ENCODE assay signal across 19 cellular contexts in the genomic region with DNA sequence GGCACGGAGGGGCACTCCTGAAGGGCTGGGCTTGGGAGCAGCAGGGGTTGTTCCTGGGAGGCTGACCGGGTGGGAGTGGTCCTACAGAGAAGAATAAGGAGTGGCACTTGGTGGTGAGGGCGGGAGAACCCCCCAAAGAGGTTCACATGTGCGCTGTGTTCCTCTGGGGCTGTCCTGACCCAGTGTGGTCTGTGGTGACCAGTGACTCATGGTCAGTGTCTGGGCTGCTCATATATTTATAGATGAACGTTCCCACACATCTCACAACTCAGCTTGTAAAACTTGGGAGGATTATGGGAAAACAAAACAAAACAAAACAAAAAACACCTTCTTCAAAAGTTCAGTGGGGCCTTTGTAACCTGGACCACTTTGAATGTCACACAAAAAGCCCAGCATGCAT. TPM values are rescaled to one million over a fixed set of nuclear protein-coding genes. Genes with fewer than 3 reads are reported as not detected.
DNase-seq lines count a peak whose midpoint lies in the region; FAIRE-seq and TF ChIP-seq lines count a peak whose summit lies in the region.
"Had no signal": no experiment of that assay in that cellular context is flagged by ENCODE, and none has a peak within 500 bp of the region (broad histone marks: within the 10 kb centered on the region; RNA-seq: fewer than 3 reads in every experiment).

No MANE protein-coding gene starts in this region.

- H3K27ac ChIP-seq in esophagus squamous epithelium: peak overlapping the region in 3 of 4 donors; percentile 63 to 81 (median 69)
- H3K27ac ChIP-seq in coronary artery: no peak overlapping the region
- H3K27ac ChIP-seq: adrenal gland, dorsolateral prefrontal cortex, uterus had no signal

- H3K4me3 ChIP-seq in esophagus squamous epithelium (no peak overlapping the region), coronary artery (no peak overlapping the region)
- H3K4me3 ChIP-seq: adrenal gland, dorsolateral prefrontal cortex, uterus had no signal

- H3K36me3 ChIP-seq in esophagus squamous epithelium: no peaks in the 10 kb centered on the region
- H3K36me3 ChIP-seq: adrenal gland, uterus had no signal

- peak; percentile 81 for FAIRE-seq in RCC 7860 (lab: Jason Lieb, UNC)
- FAIRE-seq: A204.1 had no signal

- no peaks in the 10 kb centered on the region for H3K27me3 ChIP-seq in esophagus squamous epithelium
- H3K27me3 ChIP-seq: adrenal gland, dorsolateral prefrontal cortex, uterus had no signal

- H3K27ac Mint-ChIP-seq in immature natural killer cell: no peak overlapping the region
- H3K27ac Mint-ChIP-seq: stimulated activated memory B cell treated with anti-CD40 and anti-IgM and Interleukin-4, amounts not matched to agents 10 μg/mL and 1 μg/mL and 100 μg/mL, for 72 hours had no signal

- H3K9me3 ChIP-seq in esophagus squamous epithelium: no peaks in the 10 kb centered on the region
- H3K9me3 ChIP-seq: adrenal gland, uterus had no signal

- H3K27me3 Mint-ChIP-seq in immature natural killer cell (ENCODE audit: low read depth in 3 of 3): no peaks in the 10 kb centered on the region
- H3K27me3 Mint-ChIP-seq: stimulated activated memory B cell treated with anti-CD40 and anti-IgM and Interleukin-4, amounts not matched to agents 10 μg/mL and 1 μg/mL and 100 μg/mL, for 72 hours had no signal

- H3K4me1 ChIP-seq in esophagus squamous epithelium: peaks cover 8 to 47% (median 14%) of the 10 kb centered on the region in 3 donors
- H3K4me1 ChIP-seq: adrenal gland, uterus had no signal

- H3K36me3 Mint-ChIP-seq in immature natural killer cell: no peaks in the 10 kb centered on the region
- H3K36me3 Mint-ChIP-seq: stimulated activated memory B cell treated with anti-CD40 and anti-IgM and Interleukin-4, amounts not matched to agents 10 μg/mL and 1 μg/mL and 100 μg/mL, for 72 hours had no signal

- no peak for TF ChIP-seq POLR2A in esophagus squamous epithelium (IDR thresholded peaks at IDR 0.05)

- no peak overlapping the region for H3K4me3 Mint-ChIP-seq in immature natural killer cell
- H3K4me3 Mint-ChIP-seq: activated T-cell treated with anti-CD3 and anti-CD28 coated beads, Interleukin-2, amount 50 U/mL, for 4 hours; stimulated activated memory B cell treated with anti-CD40 and anti-IgM and Interleukin-4, amounts not matched to agents 10 μg/mL and 1 μg/mL and 100 μg/mL, for 72 hours had no signal

- no peaks in the 10 kb centered on the region for H3K4me1 Mint-ChIP-seq in immature natural killer cell

- no peaks in the 10 kb centered on the region for H3K9me3 Mint-ChIP-seq in immature natural killer cell
- H3K9me3 Mint-ChIP-seq: activated T-cell treated with anti-CD3 and anti-CD28 coated beads, Interleukin-2, amount 50 U/mL, for 4 hours; stimulated activated memory B cell treated with anti-CD40 and anti-IgM and Interleukin-4, amounts not matched to agents 10 μg/mL and 1 μg/mL and 100 μg/mL, for 72 hours had no signal

- TF ChIP-seq CTCF in esophagus squamous epithelium (IDR thresholded peaks at IDR 0.05) (no peak), coronary artery (IDR thresholded peaks at IDR 0.05) (no peak)

- peak; percentile 15 for DNase-seq in activated CD8-positive, alpha-beta memory T cell treated with anti-CD3 and anti-CD28 coated beads, Interleukin-2, amount 50 U/mL, for 48 hours
- DNase-seq in activated CD8-positive, alpha-beta memory T cell treated with anti-CD3 and anti-CD28 coated beads for 24 hours: no peak
- DNase-seq in RCC 7860 (ENCODE audit: low spot score): peak; percentile 53
- no peak for DNase-seq in esophagus squamous epithelium (lab: John Stamatoyannopoulos, UW)
- DNase-seq in stromal cell of bone marrow (ENCODE audit: low read depth): peak; percentile 23
- no peak for DNase-seq in coronary artery (ENCODE audit: low spot score)
- no peak for DNase-seq in immature natural killer cell
- DNase-seq in activated effector memory CD4-positive, alpha-beta T cell treated with Interleukin-2 at 50 U/mL for 16 hours: no peak
- DNase-seq: activated T-cell treated with anti-CD3 and anti-CD28 coated beads, Interleukin-2, amount 50 U/mL, for 4 hours; adrenal gland; Calu3; dorsolateral prefrontal cortex; Karpas-422; NCI-H1694 treated with DMSO at 0.1 percent for 48 hours; NCI-H526; T-helper 2 cell; uterus had no signal

- WGBS in esophagus squamous epithelium, 2 donors: 60 to 84% methylated on average over 1 to 5 of the region's 5 CpGs

- intact Hi-C loops in esophagus squamous epithelium (cut with DNase I): no loop called here

RNA-seq across cellular contexts. Expression of a gene that starts 10.0 kb away (rescaled TPM):
- not detected for total RNA-seq in esophagus squamous epithelium
- polyA plus RNA-seq in immature natural killer cell: under 1 TPM in 1 of 3 donors, not detected in 2; 0.11 TPM
- total RNA-seq: activated T-cell treated with anti-CD3 and anti-CD28 coated beads, Interleukin-2, amount 50 U/mL, for 4 hours; adrenal gland; Calu3; uterus had no signal

Comparison
In these comparisons a context has a peak if more than half of its experiments do, and no peak if none do; other contexts are left out.
1. DNase-seq: peak in activated CD8-positive, alpha-beta memory T cell treated with anti-CD3 and anti-CD28 coated beads, Interleukin-2, amount 50 U/mL, for 48 hours (single experiment), RCC 7860 (single experiment) and stromal cell of bone marrow (single experiment); none in activated CD8-positive, alpha-beta memory T cell treated with anti-CD3 and anti-CD28 coated beads for 24 hours (single experiment), esophagus squamous epithelium (single experiment), coronary artery (single experiment), immature natural killer cell (0 of 3) and activated effector memory CD4-positive, alpha-beta T cell treated with Interleukin-2 at 50 U/mL for 16 hours (single experiment).
2. H3K27ac ChIP-seq: peak in esophagus squamous epithelium (3 of 4); none in coronary artery (0 of 2).